In genomic region chr2:206970589-206971375, GRCh38 we compare ENCODE assay signal across 1 cellular context.
TF ChIP-seq lines count a peak whose summit lies in the region.

No MANE protein-coding gene starts in this region.

TF ChIP-seq in GM23338, 12 proteins besides CTCF, POLR2A, EP300 and RAD21 (continued from another document):
- TF ChIP-seq ZNF462 (CRISPR knock-in tag; IDR thresholded peaks at IDR 0.05) (no peak), ZNF114 (CRISPR knock-in tag; IDR thresholded peaks at IDR 0.05) (no peak), NANOG (IDR thresholded peaks at IDR 0.05; ENCODE audit: borderline replicate concordance) (no peak), POLR2AphosphoS5 (IDR thresholded peaks at IDR 0.05; ENCODE audit: low read depth) (no peak), ETS1 (IDR thresholded peaks at IDR 0.05) (no peak), ZNF331 (CRISPR knock-in tag; IDR thresholded peaks at IDR 0.05; ENCODE audit: low read depth) (no peak), STAT1 (IDR thresholded peaks at IDR 0.05; ENCODE audit: unreplicated experiment) (no peak), JUNB (IDR thresholded peaks at IDR 0.05; ENCODE audit: unreplicated experiment) (no peak)
